ENCODE assay signal across 13 cellular contexts in the genomic region with DNA sequence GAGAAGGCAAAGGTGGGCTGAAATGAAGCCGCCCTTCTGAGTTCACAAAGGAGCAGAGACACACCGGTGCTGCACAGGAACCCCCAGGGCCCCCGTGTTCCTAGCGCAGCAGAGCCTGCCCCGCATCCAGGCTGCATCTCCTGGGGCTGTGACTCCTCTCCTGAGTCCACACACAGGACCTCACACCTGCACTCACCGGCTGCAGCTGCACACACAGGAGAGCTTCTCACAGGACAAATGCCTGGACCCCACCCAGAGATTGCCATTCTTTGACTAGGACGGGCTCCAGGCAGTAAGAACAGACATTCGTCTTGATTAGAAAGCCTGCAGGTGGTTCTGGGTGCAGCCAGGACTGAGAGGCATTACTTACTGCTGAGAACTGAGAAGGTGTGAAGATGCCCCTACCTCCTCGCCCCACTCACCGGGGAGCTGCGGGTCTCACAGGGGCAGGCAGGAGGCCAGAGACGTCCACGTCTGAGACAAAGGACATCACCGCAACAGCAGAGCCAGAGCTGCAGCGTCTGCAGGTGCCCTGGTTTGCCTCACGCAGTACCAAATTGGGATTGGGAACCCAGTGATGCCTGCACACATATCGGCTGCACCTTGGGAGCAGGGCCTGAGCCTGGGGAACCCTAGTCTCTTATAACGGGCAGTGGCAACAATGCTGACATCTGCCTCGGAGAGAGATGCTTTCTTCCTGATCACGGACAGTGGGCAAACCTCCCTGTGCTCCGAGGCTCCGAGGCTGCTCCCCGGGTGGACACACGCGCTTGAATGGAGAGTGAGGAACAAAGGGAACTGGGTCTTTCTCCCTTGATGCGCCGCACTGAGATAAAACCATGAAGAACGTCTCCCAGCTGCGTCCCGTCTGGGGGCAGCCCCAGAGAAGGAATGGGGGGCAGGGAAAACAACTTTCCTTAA. TPM values are rescaled to one million over a fixed set of nuclear protein-coding genes. Genes with fewer than 3 reads are reported as not detected.
DNase-seq lines count a peak whose midpoint lies in the region; FAIRE-seq and TF ChIP-seq lines count a peak whose summit lies in the region.
"Had no signal": no experiment of that assay in that cellular context is flagged by ENCODE, and none has a peak within 500 bp of the region (broad histone marks: within the 10 kb centered on the region; RNA-seq: fewer than 3 reads in every experiment).

No MANE protein-coding gene starts in this region.

- H2BK5ac ChIP-seq in H1 (ENCODE audit: low read depth, low read length) = 0 out of 2 replicates have a peak overlapping the region, but pooled peaks have one; percentile 35

- H3K56ac ChIP-seq in H1 (replicated peaks; ENCODE audit: insufficient read length, low read depth, low read length) = no peak overlapping the region

- H3K4me2 ChIP-seq in H1 (ENCODE audit: insufficient read depth in 1 of 2, low read depth in 2 of 2, low read length in 2 of 2) (no peak overlapping the region; a peak in 1 of 4 replicates), osteoblast (ENCODE audit: insufficient read depth, low read length) (no peak overlapping the region)

- in situ Hi-C loops in ACHN (cut with HindIII; ENCODE audit: low pct_ligation_motif_present, low pct_unique_long_range_greater_than_20kb, low sequenced_read_pairs) = no loop called here

- no peak overlapping the region for H4K91ac ChIP-seq in H1 (replicated peaks; ENCODE audit: insufficient read length, low read length)

- H3K4ac ChIP-seq in H1 (replicated peaks; ENCODE audit: insufficient read length, low read depth, low read length) = peak overlapping the region; percentile 23

- H3K23me2 ChIP-seq in H1 (ENCODE audit: low read depth, low read length) = no peaks in the 10 kb centered on the region

- no peak overlapping the region for H2BK20ac ChIP-seq in H1 (ENCODE audit: low read length)

- H3K27me3 Mint-ChIP-seq in activated CD4-positive, alpha-beta memory T cell treated with anti-CD3 and anti-CD28 coated beads for 36 hours = no peaks in the 10 kb centered on the region
- no peaks in the 10 kb centered on the region for H3K27me3 Mint-ChIP-seq in activated CD4-positive, alpha-beta memory T cell treated with anti-CD3 and anti-CD28 coated beads, Interleukin-2, amount 10 ng/mL, durations not matched to agents 7 days and 5 days
- peaks cover 1% of the 10 kb centered on the region; the same call in 1 of the 2 replicates for H3K27me3 Mint-ChIP-seq in HFFc6 (ENCODE audit: insufficient read depth)

- H2AFZ ChIP-seq in H1 (ENCODE audit: low read length) = no peak overlapping the region
- no peak overlapping the region for H2AFZ ChIP-seq in osteoblast (ENCODE audit: low read length)

- no peak overlapping the region for H3K9ac ChIP-seq in H1 (replicated peaks in 1 of 4; ENCODE audit: extremely low read depth in 1 of 4, low read depth in 3 of 4, low read length in 3 of 4)

- WGBS in H1 (ENCODE audit: extremely low coverage in 1 of 2, insufficient coverage in 1 of 2, insufficient read length in 1 of 2, insufficient replicate concordance in 2 of 2, low coverage in 1 of 2, low lambda C conversion rate in 2 of 2, missing lambda C conversion rate in 1 of 2), 2 experiments = 90% methylated on average over 28 of the region's 30 CpGs; no CpG with 5 or more reads in 1 of the 2 experiments

- peaks cover 0 to 17% of the 10 kb centered on the region in 2 experiments for H4K20me1 ChIP-seq in H1 (replicated peaks in 1 of 2; ENCODE audit: control insufficient read depth in 1 of 2, insufficient read depth in 2 of 2, low read length in 2 of 2)
- H4K20me1 ChIP-seq in osteoblast (ENCODE audit: insufficient read depth, low read length) = peaks cover 56% of the 10 kb centered on the region

- H3K9me3 ChIP-seq in H1 (ENCODE audit: insufficient read depth in 2 of 2, low read depth in 1 of 2, low read length in 1 of 2) = no peaks in the 10 kb centered on the region
- H3K9me3 ChIP-seq in osteoblast (ENCODE audit: low read depth, low read length) = no peaks in the 10 kb centered on the region
- no peaks in the 10 kb centered on the region for H3K9me3 ChIP-seq in MG63
- H3K9me3 ChIP-seq: tibial artery had no signal

- no peak for TF ChIP-seq RAD21 in H1 (IDR thresholded peaks at IDR 0.05 in 1 of 2, conservative IDR thresholded peaks at IDR 0.05 in 1 of 2; ENCODE audit: low read depth in 2 of 2, low read length in 2 of 2)

- no peak overlapping the region for H4K8ac ChIP-seq in H1 (ENCODE audit: extremely low read depth, insufficient read depth, low read length)

- H2BK12ac ChIP-seq in H1 (ENCODE audit: low read depth, low read length) = no peak overlapping the region

- H3K36me3 ChIP-seq in H1 (ENCODE audit: control insufficient read depth in 2 of 4, insufficient read depth in 4 of 4, low read length in 3 of 4) = no peaks in the 10 kb centered on the region
- no peaks in the 10 kb centered on the region for H3K36me3 ChIP-seq in osteoblast (ENCODE audit: insufficient read depth, low read length)
- H3K36me3 ChIP-seq in MG63 = no peaks in the 10 kb centered on the region
- H3K36me3 ChIP-seq: tibial artery had no signal

- TF ChIP-seq CTCF in HFFc6 (IDR thresholded peaks at IDR 0.05) (no peak), H1 (IDR thresholded peaks at IDR 0.05; ENCODE audit: control extremely low read depth in 1 of 3, insufficient read depth in 1 of 3, low read depth in 1 of 3, low read length in 3 of 3) (no peak), osteoblast (IDR thresholded peaks at IDR 0.05; ENCODE audit: extremely low read depth, low read depth, low read length) (no peak)

- H3K27ac ChIP-seq in H1 (ENCODE audit: low read depth, low read length) = no peak overlapping the region
- no peak overlapping the region for H3K27ac ChIP-seq in osteoblast (ENCODE audit: low read depth, low read length)
- H3K27ac ChIP-seq: spleen, tibial artery had no signal

- no peak overlapping the region for H3K4me3 ChIP-seq in H1 (ENCODE audit: extremely low read depth in 1 of 4, insufficient read depth in 2 of 4, low read depth in 3 of 4, low read length in 4 of 4)
- no peak overlapping the region for H3K4me3 ChIP-seq in osteoblast (ENCODE audit: insufficient read depth, low read length)
- no peak overlapping the region for H3K4me3 ChIP-seq in MG63
- H3K4me3 ChIP-seq: spleen, tibial artery had no signal

- H3K79me1 ChIP-seq in H1 (ENCODE audit: low read depth, low read length) = peaks cover 11% of the 10 kb centered on the region

- no peak overlapping the region for H3K18ac ChIP-seq in H1 (ENCODE audit: extremely low read depth, low read length)

- H3K14ac ChIP-seq in H1 (ENCODE audit: insufficient read length) = no peak overlapping the region

- TF ChIP-seq POLR2A in H1 (IDR thresholded peaks at IDR 0.05; ENCODE audit: control extremely low read depth in 1 of 2, low read depth in 2 of 2, low read length in 2 of 2) = no peak

- POLR2A ChIA-PET in activated CD4-positive, alpha-beta memory T cell treated with anti-CD3 and anti-CD28 coated beads for 36 hours (lab: Charles Lee) = no interaction called here
- POLR2A ChIA-PET in activated CD4-positive, alpha-beta memory T cell treated with anti-CD3 and anti-CD28 coated beads, Interleukin-2, amount 10 ng/mL, durations not matched to agents 7 days and 5 days (lab: Charles Lee) = no interaction called here
- POLR2A ChIA-PET in H1 (lab: Charles Lee; ENCODE audit: partially characterized antibody) = interaction anchor here (1.0 to 1.3 kb wide), 2 partner anchors 17 to 18 kb away, joined by 4 read pairs; no protein-coding TSS in a partner anchor

- no peak for FAIRE-seq in H1 (lab: Jason Lieb, UNC)
- FAIRE-seq: RCC 7860 had no signal

- H3K27ac Mint-ChIP-seq in activated CD4-positive, alpha-beta memory T cell treated with anti-CD3 and anti-CD28 coated beads for 36 hours = peak overlapping the region; percentile 1
- no peak overlapping the region for H3K27ac Mint-ChIP-seq in activated CD4-positive, alpha-beta memory T cell treated with anti-CD3 and anti-CD28 coated beads, Interleukin-2, amount 10 ng/mL, durations not matched to agents 7 days and 5 days
- peak overlapping the region; percentile 11; the same call in 1 of the 2 replicates for H3K27ac Mint-ChIP-seq in HFFc6

- no peak overlapping the region for H3K23ac ChIP-seq in H1 (ENCODE audit: insufficient read length)

- CTCF ChIA-PET in activated CD4-positive, alpha-beta memory T cell treated with anti-CD3 and anti-CD28 coated beads for 36 hours (lab: Charles Lee) = interaction anchor here (1.0 kb wide), 1 partner anchor 28 kb away, joined by 3 read pairs; no protein-coding TSS in a partner anchor
- CTCF ChIA-PET in activated CD4-positive, alpha-beta memory T cell treated with anti-CD3 and anti-CD28 coated beads, Interleukin-2, amount 10 ng/mL, durations not matched to agents 7 days and 5 days (lab: Charles Lee) = no interaction called here
- CTCF ChIA-PET in H1 (lab: Charles Lee; ENCODE audit: partially characterized antibody) = interaction anchor here (0.9 to 1.0 kb wide), 2 partner anchors 15 to 63 kb away, joined by 3 read pairs; no protein-coding TSS in a partner anchor

- no peak for TF ChIP-seq EP300 in H1 (IDR thresholded peaks at IDR 0.05; ENCODE audit: borderline replicate concordance in 1 of 2, low read depth in 2 of 2, low read length in 2 of 2)

- H3K36me3 Mint-ChIP-seq in activated CD4-positive, alpha-beta memory T cell treated with anti-CD3 and anti-CD28 coated beads for 36 hours = peaks cover 4% of the 10 kb centered on the region
- peaks cover 31% of the 10 kb centered on the region for H3K36me3 Mint-ChIP-seq in activated CD4-positive, alpha-beta memory T cell treated with anti-CD3 and anti-CD28 coated beads, Interleukin-2, amount 10 ng/mL, durations not matched to agents 7 days and 5 days (ENCODE audit: low read depth)
- H3K36me3 Mint-ChIP-seq in HFFc6 (ENCODE audit: low read depth) = peaks cover 4% of the 10 kb centered on the region

- H3K9me3 Mint-ChIP-seq in activated CD4-positive, alpha-beta memory T cell treated with anti-CD3 and anti-CD28 coated beads for 36 hours = peaks cover under 1% of the 10 kb centered on the region
- peaks cover 6% of the 10 kb centered on the region for H3K9me3 Mint-ChIP-seq in activated CD4-positive, alpha-beta memory T cell treated with anti-CD3 and anti-CD28 coated beads, Interleukin-2, amount 10 ng/mL, durations not matched to agents 7 days and 5 days
- H3K9me3 Mint-ChIP-seq in HFFc6 = peaks cover 9% of the 10 kb centered on the region; the same call in 1 of the 2 replicates

- intact Hi-C loops in activated CD4-positive, alpha-beta memory T cell treated with anti-CD3 and anti-CD28 coated beads for 36 hours (cut with micrococcal nuclease) = no loop called here

- no peak overlapping the region for H2BK120ac ChIP-seq in H1 (replicated peaks; ENCODE audit: low read depth, low read length)

- peaks cover 0 to 5% (median 1%) of the 10 kb centered on the region in 4 experiments; a peak in 3 of 7 replicates for H3K4me1 ChIP-seq in H1 (replicated peaks in 1 of 4; ENCODE audit: control insufficient read depth in 3 of 4, insufficient read depth in 4 of 4, low read length in 3 of 4)
- H3K4me1 ChIP-seq in osteoblast (ENCODE audit: insufficient read depth, low read length) = peaks cover 14% of the 10 kb centered on the region

- H3K4me1 Mint-ChIP-seq in activated CD4-positive, alpha-beta memory T cell treated with anti-CD3 and anti-CD28 coated beads for 36 hours (ENCODE audit: low read depth) = peaks cover 35% of the 10 kb centered on the region
- peaks cover 10% of the 10 kb centered on the region for H3K4me1 Mint-ChIP-seq in activated CD4-positive, alpha-beta memory T cell treated with anti-CD3 and anti-CD28 coated beads, Interleukin-2, amount 10 ng/mL, durations not matched to agents 7 days and 5 days
- H3K4me1 Mint-ChIP-seq in HFFc6 (ENCODE audit: low read depth) = peaks cover 19% of the 10 kb centered on the region

- peaks cover 0 to under 1% (median 0%) of the 10 kb centered on the region in 4 experiments; a peak in 2 of 7 replicates for H3K27me3 ChIP-seq in H1 (replicated peaks in 1 of 4; ENCODE audit: control insufficient read depth in 3 of 4, extremely low read depth in 1 of 4, insufficient read depth in 3 of 4, low read length in 3 of 4)
- no peaks in the 10 kb centered on the region for H3K27me3 ChIP-seq in osteoblast (ENCODE audit: insufficient read depth, low read length)
- H3K27me3 ChIP-seq in MG63 = no peaks in the 10 kb centered on the region
- H3K27me3 ChIP-seq: spleen, tibial artery had no signal

- no peak overlapping the region for H4K5ac ChIP-seq in H1 (ENCODE audit: insufficient read length, low read depth, low read length)

- H2BK15ac ChIP-seq in H1 (ENCODE audit: low read length) = no peak overlapping the region

- H3K4me3 Mint-ChIP-seq in activated CD4-positive, alpha-beta memory T cell treated with anti-CD3 and anti-CD28 coated beads for 36 hours = no peak overlapping the region
- H3K4me3 Mint-ChIP-seq in activated CD4-positive, alpha-beta memory T cell treated with anti-CD3 and anti-CD28 coated beads, Interleukin-2, amount 10 ng/mL, durations not matched to agents 7 days and 5 days = no peak overlapping the region
- no peak overlapping the region for H3K4me3 Mint-ChIP-seq in HFFc6

- no peak for DNase-seq in activated CD4-positive, alpha-beta memory T cell treated with anti-CD3 and anti-CD28 coated beads for 36 hours
- DNase-seq in activated CD4-positive, alpha-beta memory T cell treated with anti-CD3 and anti-CD28 coated beads, Interleukin-2, amount 10 ng/mL, durations not matched to agents 7 days and 5 days = no peak
- DNase-seq in HFFc6 (no peak), H1 (ENCODE audit: low read depth in 1 of 2, low spot score in 2 of 2) (no peak), osteoblast (ENCODE audit: insufficient read length, low spot score, missing footprints) (peak; percentile 76), NCI-H1436 treated with DMSO at 0.1 percent for 48 hours (lab: John Stamatoyannopoulos, UW) (no peak), MG63 (no peak), ACHN (no peak)
- DNase-seq: NCI-H524, nucleus accumbens, spleen had no signal

- peaks cover 0 to 13% of the 10 kb centered on the region in 2 experiments; a peak in 2 of 4 replicates for H3K79me2 ChIP-seq in H1 (ENCODE audit: control insufficient read depth in 1 of 2, insufficient read depth in 2 of 2, low read length in 2 of 2)
- peaks cover 64% of the 10 kb centered on the region for H3K79me2 ChIP-seq in osteoblast (ENCODE audit: insufficient read depth, low read length)

- no peak overlapping the region; the same call in 1 of the 2 replicates for H2AK5ac ChIP-seq in H1 (ENCODE audit: low read depth, low read length)

RNA-seq across cellular contexts. Expression of a gene that starts 50.4 kb away (rescaled TPM):
- 10 to 100 TPM; 45.9 to 49.3 TPM for total RNA-seq in activated CD4-positive, alpha-beta memory T cell treated with anti-CD3 and anti-CD28 coated beads for 36 hours
- 10 to 100 TPM; 97.2 to 99.3 TPM for total RNA-seq in activated CD4-positive, alpha-beta memory T cell treated with anti-CD3 and anti-CD28 coated beads, Interleukin-2, amount 10 ng/mL, durations not matched to agents 7 days and 5 days
- total RNA-seq in HFFc6 (2021; fragmentation: NEBNext Ultra II Directional; extraction: Animal tissue kit (Norgen Biotek cat#: 25700)) = 10 to 100 TPM; 31.6 to 37.6 (median 33.1) TPM
- total RNA-seq in H1 (2021; fragmentation: NEBNext Ultra II Directional; extraction: Animal tissue kit (Norgen Biotek cat#: 25700)) = 21.9 TPM in 2 replicates
- 7.5 and 11.0 TPM in 2 replicates for polyA plus RNA-seq in H1 (2011; rRNA removed)
- polyA plus RNA-seq in H1 (2011; cell fraction: cytosol; rRNA removed) = 12.9 TPM
- polyA plus RNA-seq in H1 (2011; cell fraction: nucleus; rRNA removed) = 15.0 TPM
- polyA plus RNA-seq in H1 (2012, experiment 1 of 2) = 11.8 to 14.5 TPM (median 13.4 TPM) in 4 replicates
- polyA plus RNA-seq in H1 (2012, experiment 2 of 2) = 7.7 TPM
- polyA plus RNA-seq in H1 (2013, experiment 1 of 2) = 11.2 TPM
- 11.4 TPM for polyA plus RNA-seq in H1 (2013, experiment 2 of 2)
- polyA minus RNA-seq in H1 (2011; rRNA and poly(A)+ RNA removed) = 10.6 and 10.8 TPM in 2 replicates
- polyA minus RNA-seq in H1 (2011; cell fraction: cytosol; rRNA and poly(A)+ RNA removed) = 11.4 TPM
- polyA minus RNA-seq in H1 (2011; cell fraction: nucleus; rRNA and poly(A)+ RNA removed) = 6.9 TPM
- 40.7 and 41.3 TPM in 2 replicates for total RNA-seq in osteoblast
- total RNA-seq in MG63 (2014; rRNA removed; shearing (Covaris generic); ENCODE audit: low replicate concordance) = 18.8 and 21.7 TPM in 2 replicates
